11 cellular contexts compared by ENCODE assay signal in the genomic region with DNA sequence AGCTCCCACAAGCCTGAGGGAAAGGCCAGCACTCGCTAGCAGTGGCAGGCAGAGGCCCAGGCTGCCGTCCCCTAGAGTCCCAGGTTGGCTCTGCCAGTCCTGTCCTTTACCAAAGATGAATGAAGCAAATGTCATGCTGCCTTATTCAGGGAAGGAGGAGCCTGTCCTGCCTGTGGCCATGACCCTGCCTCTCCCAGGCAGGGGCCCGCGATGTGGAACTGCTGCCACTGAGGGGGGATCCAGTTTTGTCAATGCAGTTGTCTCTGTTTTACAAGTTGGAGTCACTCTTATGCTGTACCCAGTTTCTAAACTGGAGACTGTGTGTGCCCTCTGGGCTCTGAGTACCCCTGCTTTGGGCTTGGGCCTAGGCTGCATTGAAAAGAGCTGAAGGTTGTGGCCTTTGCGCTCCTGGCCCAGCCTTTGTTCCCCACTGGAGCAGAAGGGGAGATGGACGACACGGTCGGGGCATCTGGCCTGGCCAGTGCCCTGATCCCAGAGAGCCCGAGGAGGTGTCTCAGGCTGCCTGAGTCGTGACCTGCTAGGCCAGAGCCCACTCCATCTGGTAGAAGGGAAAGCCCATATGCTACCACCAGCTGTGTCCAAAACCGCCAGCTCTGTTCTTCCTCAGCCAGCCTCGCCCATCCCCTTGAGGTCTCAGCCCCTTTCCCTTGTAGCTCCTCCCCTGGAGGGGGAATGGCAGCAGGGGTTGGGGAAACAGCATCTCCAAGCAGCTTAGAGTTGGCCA. TPM values are rescaled to one million over a fixed set of nuclear protein-coding genes. Genes with fewer than 3 reads are reported as not detected.
A peak's percentile ranks its signal among the peaks of the same experiment; 100 is the strongest.
DNase-seq lines count a peak whose midpoint lies in the region; ATAC-seq and TF ChIP-seq lines count a peak whose summit lies in the region.
"Had no signal": no experiment of that assay in that cellular context is flagged by ENCODE, and none has a peak within 500 bp of the region (broad histone marks: within the 10 kb centered on the region; RNA-seq: fewer than 3 reads in every experiment).

No MANE protein-coding gene starts in this region.

- peak overlapping the region; percentile 64 to 98 (median 85) for H3K27ac Mint-ChIP-seq in CD4-positive, alpha-beta memory T cell
- no peak overlapping the region for H3K27ac Mint-ChIP-seq in WTC11

- no peaks in the 10 kb centered on the region for H3K27me3 ChIP-seq in CD4-positive, alpha-beta memory T cell (ENCODE audit: insufficient read depth, low read length)
- no peaks in the 10 kb centered on the region for H3K27me3 ChIP-seq in H7 (ENCODE audit: control insufficient read depth, insufficient read depth, low read length)
- H3K27me3 ChIP-seq: MG63 had no signal

- peaks cover 38 to 86% of the 10 kb centered on the region in 2 donors for H3K36me3 Mint-ChIP-seq in CD4-positive, alpha-beta memory T cell
- H3K36me3 Mint-ChIP-seq in WTC11, result peaks cover 15% of the 10 kb centered on the region; the same call in 1 of the 2 replicates

- peak in 3 of 5 donors; percentile 26 to 38 (median 32) for DNase-seq in CD4-positive, alpha-beta memory T cell
- DNase-seq in H7, result peak; percentile 86
- DNase-seq in WTC11 (ENCODE audit: low spot score), result no peak
- no peak for DNase-seq in HK-2 (ENCODE audit: unreplicated experiment)
- DNase-seq in stimulated activated CD4-positive, alpha-beta T cell treated with anti-CD3 and anti-CD28 coated beads, Interleukin-4, amount 100 ng/mL, for 1 hour, result no peak
- no peak for DNase-seq in OCI-M1 (lab: John Stamatoyannopoulos, UW)
- DNase-seq in SW 1271 (lab: John Stamatoyannopoulos, UW), result no peak
- DNase-seq: activated CD8-positive, alpha-beta memory T cell treated with anti-CD3 and anti-CD28 coated beads for 24 hours; DMS79 treated with DMSO at 0.1 percent for 48 hours; MG63 had no signal

- WGBS in mesodermal cell (ENCODE audit: insufficient coverage in 2 of 2), 2 experiments, result 92 to 97% methylated on average over 7 to 10 of the region's 12 CpGs

- no peak overlapping the region for H3K4me3 ChIP-seq in CD4-positive, alpha-beta memory T cell (ENCODE audit: low read length in 2 of 2)
- no peak overlapping the region for H3K4me3 ChIP-seq in H7 (ENCODE audit: insufficient read depth, low read depth, low read length)
- H3K4me3 ChIP-seq in mesodermal cell (ENCODE audit: extremely low read depth, insufficient read depth, low read length, poor library complexity, severe bottlenecking), result no peak overlapping the region
- H3K4me3 ChIP-seq: MG63 had no signal

- peaks cover 45% of the 10 kb centered on the region for H3K4me1 ChIP-seq in CD4-positive, alpha-beta memory T cell (ENCODE audit: insufficient read depth, low read length)
- peaks cover 18% of the 10 kb centered on the region for H3K4me1 ChIP-seq in mesodermal cell (ENCODE audit: control insufficient read depth, insufficient read depth, low read length, poor library complexity, severe bottlenecking)

- H3K9me3 Mint-ChIP-seq in CD4-positive, alpha-beta memory T cell, result peaks cover 0 to 6% (median 0%) of the 10 kb centered on the region in 8 donors
- H3K9me3 Mint-ChIP-seq in WTC11, result no peaks in the 10 kb centered on the region

- CTCF ChIA-PET in CD4-positive, alpha-beta memory T cell (lab: Charles Lee; ENCODE audit: partially characterized antibody), result interaction anchor here (0.7 to 8.3 kb wide), 6 partner anchors 16 to 268 kb away, joined by 3 to 315 read pairs (median 4); no protein-coding TSS in a partner anchor
- CTCF ChIA-PET in WTC11 (lab: Charles Lee), result interaction anchor here (0.6 to 3.3 kb wide), 13 partner anchors 11 to 269 kb away, joined by 3 to 22 read pairs (median 6); a partner anchor contains a TSS

- peak overlapping the region in 7 of 8 donors; percentile 31 to 94 (median 69) for H3K4me3 Mint-ChIP-seq in CD4-positive, alpha-beta memory T cell
- H3K4me3 Mint-ChIP-seq in WTC11, result no peak overlapping the region

- ATAC-seq in WTC11, result peak; percentile 18

- TF ChIP-seq CTCF in WTC11 (IDR thresholded peaks at IDR 0.05), result no peak

- peaks cover 51% of the 10 kb centered on the region for H3K36me3 ChIP-seq in CD4-positive, alpha-beta memory T cell (ENCODE audit: insufficient read depth, low read length)
- H3K36me3 ChIP-seq in H7 (replicated peaks; ENCODE audit: control insufficient read depth, insufficient read depth, low read length) (peaks cover 19% of the 10 kb centered on the region), mesodermal cell (ENCODE audit: control insufficient read depth, insufficient read depth, low read length) (peaks cover 76% of the 10 kb centered on the region)

- H3K4me1 Mint-ChIP-seq in CD4-positive, alpha-beta memory T cell, result peaks cover 20 to 57% (median 42%) of the 10 kb centered on the region in 4 donors
- H3K4me1 Mint-ChIP-seq in WTC11, result peaks cover 33% of the 10 kb centered on the region

- intact Hi-C loops in CD4-positive, alpha-beta memory T cell (cut with micrococcal nuclease), result loop anchor here (10.0 kb wide), 1 partner anchor 270 kb away; no protein-coding TSS in a partner anchor

- no peaks in the 10 kb centered on the region for H3K9me3 ChIP-seq in CD4-positive, alpha-beta memory T cell (ENCODE audit: control insufficient read depth in 1 of 2, low read length in 2 of 2)
- H3K9me3 ChIP-seq in mesodermal cell (ENCODE audit: control insufficient read depth, low read length), result no peaks in the 10 kb centered on the region
- H3K9me3 ChIP-seq: MG63 had no signal

- H3K27ac ChIP-seq in CD4-positive, alpha-beta memory T cell (ENCODE audit: low read depth, low read length), result peak overlapping the region; percentile 29
- H3K27ac ChIP-seq in mesodermal cell (ENCODE audit: low read depth, low read length, severe bottlenecking), result peak overlapping the region; percentile 42

- no peaks in the 10 kb centered on the region for H3K27me3 Mint-ChIP-seq in CD4-positive, alpha-beta memory T cell
- no peaks in the 10 kb centered on the region for H3K27me3 Mint-ChIP-seq in WTC11 (ENCODE audit: low read depth)

- POLR2A ChIA-PET in CD4-positive, alpha-beta memory T cell (lab: Charles Lee; ENCODE audit: partially characterized antibody), result interaction anchor here (0.9 to 23.0 kb wide), 42 partner anchors 8 to 271 kb away, joined by 3 to 1362 read pairs (median 5); a partner anchor contains a TSS
- POLR2A ChIA-PET in WTC11 (lab: Charles Lee), result interaction anchor here (0.6 kb wide), 1 partner anchor 225 kb away, joined by 4 read pairs; no protein-coding TSS in a partner anchor

TF ChIP-seq in WTC11, 78 proteins besides CTCF, POLR2A, EP300 and RAD21:
- TF ChIP-seq, protein P1, sequence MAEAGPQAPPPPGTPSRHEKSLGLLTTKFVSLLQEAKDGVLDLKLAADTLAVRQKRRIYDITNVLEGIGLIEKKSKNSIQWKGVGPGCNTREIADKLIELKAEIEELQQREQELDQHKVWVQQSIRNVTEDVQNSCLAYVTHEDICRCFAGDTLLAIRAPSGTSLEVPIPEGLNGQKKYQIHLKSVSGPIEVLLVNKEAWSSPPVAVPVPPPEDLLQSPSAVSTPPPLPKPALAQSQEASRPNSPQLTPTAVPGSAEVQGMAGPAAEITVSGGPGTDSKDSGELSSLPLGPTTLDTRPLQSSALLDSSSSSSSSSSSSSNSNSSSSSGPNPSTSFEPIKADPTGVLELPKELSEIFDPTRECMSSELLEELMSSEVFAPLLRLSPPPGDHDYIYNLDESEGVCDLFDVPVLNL (CRISPR knock-in tag; IDR thresholded peaks at IDR 0.05; ENCODE audit: borderline replicate concordance, low read depth), result no peak
- TF ChIP-seq ZNF232 (CRISPR knock-in tag; IDR thresholded peaks at IDR 0.05) (no peak), ZNF138 (CRISPR knock-in tag; conservative IDR thresholded peaks at IDR 0.05) (no peak), CREM (CRISPR knock-in tag; IDR thresholded peaks at IDR 0.05) (no peak)
- TF ChIP-seq, protein P2, sequence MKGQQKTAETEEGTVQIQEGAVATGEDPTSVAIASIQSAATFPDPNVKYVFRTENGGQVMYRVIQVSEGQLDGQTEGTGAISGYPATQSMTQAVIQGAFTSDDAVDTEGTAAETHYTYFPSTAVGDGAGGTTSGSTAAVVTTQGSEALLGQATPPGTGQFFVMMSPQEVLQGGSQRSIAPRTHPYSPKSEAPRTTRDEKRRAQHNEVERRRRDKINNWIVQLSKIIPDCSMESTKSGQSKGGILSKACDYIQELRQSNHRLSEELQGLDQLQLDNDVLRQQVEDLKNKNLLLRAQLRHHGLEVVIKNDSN (CRISPR knock-in tag; IDR thresholded peaks at IDR 0.05), result no peak
- TF ChIP-seq, protein P3, sequence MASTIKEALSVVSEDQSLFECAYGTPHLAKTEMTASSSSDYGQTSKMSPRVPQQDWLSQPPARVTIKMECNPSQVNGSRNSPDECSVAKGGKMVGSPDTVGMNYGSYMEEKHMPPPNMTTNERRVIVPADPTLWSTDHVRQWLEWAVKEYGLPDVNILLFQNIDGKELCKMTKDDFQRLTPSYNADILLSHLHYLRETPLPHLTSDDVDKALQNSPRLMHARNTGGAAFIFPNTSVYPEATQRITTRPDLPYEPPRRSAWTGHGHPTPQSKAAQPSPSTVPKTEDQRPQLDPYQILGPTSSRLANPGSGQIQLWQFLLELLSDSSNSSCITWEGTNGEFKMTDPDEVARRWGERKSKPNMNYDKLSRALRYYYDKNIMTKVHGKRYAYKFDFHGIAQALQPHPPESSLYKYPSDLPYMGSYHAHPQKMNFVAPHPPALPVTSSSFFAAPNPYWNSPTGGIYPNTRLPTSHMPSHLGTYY (CRISPR knock-in tag; IDR thresholded peaks at IDR 0.05), result no peak
- TF ChIP-seq, protein P4, sequence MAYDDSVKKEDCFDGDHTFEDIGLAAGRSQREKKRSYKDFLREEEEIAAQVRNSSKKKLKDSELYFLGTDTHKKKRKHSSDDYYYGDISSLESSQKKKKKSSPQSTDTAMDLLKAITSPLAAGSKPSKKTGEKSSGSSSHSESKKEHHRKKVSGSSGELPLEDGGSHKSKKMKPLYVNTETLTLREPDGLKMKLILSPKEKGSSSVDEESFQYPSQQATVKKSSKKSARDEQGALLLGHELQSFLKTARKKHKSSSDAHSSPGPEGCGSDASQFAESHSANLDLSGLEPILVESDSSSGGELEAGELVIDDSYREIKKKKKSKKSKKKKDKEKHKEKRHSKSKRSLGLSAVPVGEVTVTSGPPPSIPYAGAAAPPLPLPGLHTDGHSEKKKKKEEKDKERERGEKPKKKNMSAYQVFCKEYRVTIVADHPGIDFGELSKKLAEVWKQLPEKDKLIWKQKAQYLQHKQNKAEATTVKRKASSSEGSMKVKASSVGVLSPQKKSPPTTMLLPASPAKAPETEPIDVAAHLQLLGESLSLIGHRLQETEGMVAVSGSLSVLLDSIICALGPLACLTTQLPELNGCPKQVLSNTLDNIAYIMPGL (CRISPR knock-in tag; IDR thresholded peaks at IDR 0.05), result no peak
TF ChIP-seq in WTC11: peak in this region for 0.

RNA-seq across cellular contexts. Expression of a gene that starts 5.5 kb away (rescaled TPM):
- 100 to 1,000 TPM; 724 to 755 TPM for total RNA-seq in CD4-positive, alpha-beta memory T cell
- 100 to 1,000 TPM; 347 to 569 TPM for polyA plus RNA-seq in CD4-positive, alpha-beta memory T cell
- total RNA-seq in H7 (2014; rRNA removed; shearing (Covaris generic)), result 116 and 190 TPM in 2 replicates
- total RNA-seq in WTC11 (2021), result 83.4 to 91.8 TPM (median 88.4 TPM) in 3 replicates
- polyA plus RNA-seq in mesodermal cell (2013, experiment 1 of 2), result 115 TPM
- polyA plus RNA-seq in mesodermal cell (2013, experiment 2 of 2), result 93.5 TPM

RNA-seq across cellular contexts. Expression of a gene that starts 47.2 kb away (rescaled TPM):
- 10 to 100 TPM; 55.6 to 58.3 TPM for total RNA-seq in CD4-positive, alpha-beta memory T cell
- 10 to 100 TPM; 20.0 to 21.3 TPM for polyA plus RNA-seq in CD4-positive, alpha-beta memory T cell
- total RNA-seq in H7 (2014; rRNA removed; shearing (Covaris generic)), result 28.5 and 33.4 TPM in 2 replicates
- total RNA-seq in WTC11 (2021), result 36.6 to 43.1 TPM (median 41.2 TPM) in 3 replicates
- polyA plus RNA-seq in mesodermal cell (2013, experiment 1 of 2), result 25.5 TPM
- 23.4 TPM for polyA plus RNA-seq in mesodermal cell (2013, experiment 2 of 2)

Comparison
In these comparisons a context has a peak if more than half of its experiments do, and no peak if none do; other contexts are left out.
1. DNase-seq: peak in CD4-positive, alpha-beta memory T cell (3 of 5) and H7 (single experiment); none in WTC11 (single experiment), HK-2 (single experiment), stimulated activated CD4-positive, alpha-beta T cell treated with anti-CD3 and anti-CD28 coated beads, Interleukin-4, amount 100 ng/mL, for 1 hour (single experiment), OCI-M1 (single experiment) and SW 1271 (0 of 2).